Comparison of ENCODE assay signal across 4 cellular contexts in genomic region chrX:134957836-134958235, GRCh38.
TF ChIP-seq lines count a peak whose summit lies in the region.

No MANE protein-coding gene starts in this region.

TF ChIP-seq in SK-N-SH treated with all-trans-retinoic acid at 6 μM for 48 hours, 23 proteins besides CTCF, POLR2A, EP300 and RAD21:
- TF ChIP-seq CSDC2 (CRISPR knock-in tag; IDR thresholded peaks at IDR 0.05) (no peak), ZFP30 (CRISPR knock-in tag; IDR thresholded peaks at IDR 0.05) (no peak), ZC3H10 (CRISPR knock-in tag; IDR thresholded peaks at IDR 0.05) (no peak), ARNTL (CRISPR knock-in tag; IDR thresholded peaks at IDR 0.05; ENCODE audit: borderline replicate concordance, low read depth) (no peak), ISL1 (CRISPR knock-in tag; IDR thresholded peaks at IDR 0.05) (no peak), ZNF8 (CRISPR knock-in tag; IDR thresholded peaks at IDR 0.05) (peak; percentile 33; the same call in 1 of the 2 replicates), SNAI2 (CRISPR knock-in tag; IDR thresholded peaks at IDR 0.05) (no peak)

TF ChIP-seq in SK-N-SH, 30 proteins besides CTCF, POLR2A, EP300 and RAD21:
- TF ChIP-seq, protein P1, sequence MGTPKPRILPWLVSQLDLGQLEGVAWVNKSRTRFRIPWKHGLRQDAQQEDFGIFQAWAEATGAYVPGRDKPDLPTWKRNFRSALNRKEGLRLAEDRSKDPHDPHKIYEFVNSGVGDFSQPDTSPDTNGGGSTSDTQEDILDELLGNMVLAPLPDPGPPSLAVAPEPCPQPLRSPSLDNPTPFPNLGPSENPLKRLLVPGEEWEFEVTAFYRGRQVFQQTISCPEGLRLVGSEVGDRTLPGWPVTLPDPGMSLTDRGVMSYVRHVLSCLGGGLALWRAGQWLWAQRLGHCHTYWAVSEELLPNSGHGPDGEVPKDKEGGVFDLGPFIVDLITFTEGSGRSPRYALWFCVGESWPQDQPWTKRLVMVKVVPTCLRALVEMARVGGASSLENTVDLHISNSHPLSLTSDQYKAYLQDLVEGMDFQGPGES (IDR thresholded peaks at IDR 0.05; ENCODE audit: low read depth, low read length) = no peak
- no peak for TF ChIP-seq GATA2 (CRISPR knock-in tag; IDR thresholded peaks at IDR 0.05)
- TF ChIP-seq TCF12 (IDR thresholded peaks at IDR 0.05) = no peak
- TF ChIP-seq GABPA (IDR thresholded peaks at IDR 0.05; ENCODE audit: low read depth) = no peak
- no peak for TF ChIP-seq YY1 (IDR thresholded peaks at IDR 0.05; ENCODE audit: low read depth)
- TF ChIP-seq SIN3A (IDR thresholded peaks at IDR 0.05; ENCODE audit: borderline replicate concordance, low read depth, low read length) = no peak
- TF ChIP-seq NRF1 (IDR thresholded peaks at IDR 0.05; ENCODE audit: low read depth, low read length) = no peak
- no peak for TF ChIP-seq FOXJ3 (CRISPR knock-in tag; IDR thresholded peaks at IDR 0.05)
- TF ChIP-seq SMC3 (IDR thresholded peaks at IDR 0.05; ENCODE audit: low read depth, low read length) = no peak
- TF ChIP-seq MXI1 (IDR thresholded peaks at IDR 0.05; ENCODE audit: low read depth, low read length) = no peak
- no peak for TF ChIP-seq MEF2A (IDR thresholded peaks at IDR 0.05; ENCODE audit: borderline replicate concordance, low read depth)
- TF ChIP-seq, protein P2, sequence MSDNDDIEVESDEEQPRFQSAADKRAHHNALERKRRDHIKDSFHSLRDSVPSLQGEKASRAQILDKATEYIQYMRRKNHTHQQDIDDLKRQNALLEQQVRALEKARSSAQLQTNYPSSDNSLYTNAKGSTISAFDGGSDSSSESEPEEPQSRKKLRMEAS (IDR thresholded peaks at IDR 0.05; ENCODE audit: low read depth) = no peak
- TF ChIP-seq ELF1 (IDR thresholded peaks at IDR 0.05) = no peak
- no peak for TF ChIP-seq NFIC (IDR thresholded peaks at IDR 0.05; ENCODE audit: borderline replicate concordance)
- TF ChIP-seq, protein P3, sequence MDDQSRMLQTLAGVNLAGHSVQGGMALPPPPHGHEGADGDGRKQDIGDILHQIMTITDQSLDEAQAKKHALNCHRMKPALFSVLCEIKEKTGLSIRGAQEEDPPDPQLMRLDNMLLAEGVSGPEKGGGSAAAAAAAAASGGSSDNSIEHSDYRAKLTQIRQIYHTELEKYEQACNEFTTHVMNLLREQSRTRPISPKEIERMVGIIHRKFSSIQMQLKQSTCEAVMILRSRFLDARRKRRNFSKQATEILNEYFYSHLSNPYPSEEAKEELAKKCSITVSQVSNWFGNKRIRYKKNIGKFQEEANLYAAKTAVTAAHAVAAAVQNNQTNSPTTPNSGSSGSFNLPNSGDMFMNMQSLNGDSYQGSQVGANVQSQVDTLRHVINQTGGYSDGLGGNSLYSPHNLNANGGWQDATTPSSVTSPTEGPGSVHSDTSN (IDR thresholded peaks at IDR 0.05) = no peak
TF ChIP-seq in SK-N-SH: peak in this region for 0.

TF ChIP-seq in HEK293, 187 proteins besides CTCF, POLR2A, EP300 and RAD21:
- TF ChIP-seq HOXA7 (CRISPR knock-in tag; IDR thresholded peaks at IDR 0.05; ENCODE audit: borderline replicate concordance) (no peak), GLI2 (tag by site-specific recombination; IDR thresholded peaks at IDR 0.05; ENCODE audit: borderline replicate concordance, low read depth) (no peak), ZNF146 (tag by site-specific recombination; IDR thresholded peaks at IDR 0.05) (peak; percentile 53; the same call in 1 of the 2 replicates)

TF ChIP-seq in K562, 482 proteins besides CTCF, POLR2A, EP300 and RAD21:
- TF ChIP-seq MTA2 (IDR thresholded peaks at IDR 0.05; ENCODE audit: low read depth) = no peak
- peak; percentile 57 for TF ChIP-seq ZNF146 (CRISPR knock-in tag; IDR thresholded peaks at IDR 0.05; ENCODE audit: unreplicated experiment)
